In the genomic region with DNA sequence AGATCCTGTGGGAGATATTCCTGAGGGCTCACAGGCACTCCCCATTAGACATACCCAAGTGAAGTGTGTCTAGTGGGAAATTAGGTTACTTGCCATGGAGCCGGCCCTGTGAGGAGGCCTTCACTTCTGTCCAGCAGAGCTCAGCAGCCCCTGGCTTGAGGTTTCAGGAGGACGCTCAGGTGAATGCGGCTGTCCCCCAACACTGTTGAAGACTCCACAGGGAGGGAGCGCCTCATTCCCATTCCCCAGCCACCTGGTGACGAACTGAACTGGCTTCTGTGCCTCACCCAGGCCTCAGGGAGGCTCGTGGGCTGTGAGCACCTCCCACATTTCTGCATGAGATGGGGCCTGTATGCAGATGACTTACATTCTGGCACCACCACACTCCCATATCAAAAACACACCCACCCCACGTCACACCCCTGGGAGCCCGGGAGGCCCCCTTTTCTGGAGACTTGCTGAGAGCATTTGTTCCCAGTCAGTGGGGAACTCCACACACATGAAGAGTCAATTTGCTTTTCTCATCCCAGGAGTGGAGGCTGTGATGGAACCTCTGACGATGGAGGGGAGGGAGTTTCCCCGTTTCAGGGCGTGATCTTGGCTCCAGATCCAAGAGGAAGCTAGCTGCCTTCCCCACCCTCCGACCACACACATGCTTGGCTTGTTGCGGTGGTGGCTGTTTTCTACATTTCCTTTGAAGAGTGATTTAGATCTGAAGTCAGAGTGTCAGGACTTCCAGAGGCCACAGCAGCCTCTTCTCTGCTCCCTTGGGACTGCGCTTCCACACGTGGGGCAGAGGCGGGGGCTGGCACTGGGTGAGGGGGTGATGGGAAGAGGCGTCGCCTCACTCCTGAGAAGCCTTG, we compare ENCODE assay signal across 16 cellular contexts.
DNase-seq lines count a peak whose midpoint lies in the region; ATAC-seq and TF ChIP-seq lines count a peak whose summit lies in the region.
"Had no signal": no experiment of that assay in that cellular context is flagged by ENCODE, and none has a peak within 500 bp of the region (broad histone marks: within the 10 kb centered on the region; RNA-seq: fewer than 3 reads in every experiment).

No MANE protein-coding gene starts in this region.

- WGBS in right cardiac atrium = 49% methylated on average over 18 of the region's 18 CpGs

- H3K79me2 ChIP-seq in Karpas-422 (ENCODE audit: low read length) = no peaks in the 10 kb centered on the region

- peak overlapping the region in 1 of 2 donors; percentile 25 for H3K4me3 Mint-ChIP-seq in stimulated activated naive B cell treated with anti-CD40 and anti-IgM and Interleukin-4, amounts not matched to agents 10 μg/mL and 1 μg/mL and 100 μg/mL, for 72 hours
- H3K4me3 Mint-ChIP-seq: CD4-positive, alpha-beta T cell had no signal

- H3K27me3 ChIP-seq in SJSA1 (replicated peaks) (no peaks in the 10 kb centered on the region), right cardiac atrium (ENCODE audit: control insufficient read depth, insufficient read depth) (no peaks in the 10 kb centered on the region), Karpas-422 (ENCODE audit: low read length) (no peaks in the 10 kb centered on the region)

- H3K9me3 Mint-ChIP-seq in stimulated activated naive B cell treated with anti-CD40 and anti-IgM and Interleukin-4, amounts not matched to agents 10 μg/mL and 1 μg/mL and 100 μg/mL, for 72 hours = peaks cover 4% of the 10 kb centered on the region in 2 donors
- H3K9me3 Mint-ChIP-seq: CD4-positive, alpha-beta T cell had no signal

- intact Hi-C loops in right cardiac atrium (cut with DNase I) = no loop called here

- H2AFZ ChIP-seq in Karpas-422 (ENCODE audit: low read length) = no peak overlapping the region

- H3K9me3 ChIP-seq in SJSA1 (replicated peaks) = no peaks in the 10 kb centered on the region
- no peaks in the 10 kb centered on the region for H3K9me3 ChIP-seq in right cardiac atrium (ENCODE audit: control insufficient read depth, low read length)
- no peaks in the 10 kb centered on the region; the same call in 1 of the 2 replicates for H3K9me3 ChIP-seq in Karpas-422 (ENCODE audit: low read length)
- H3K9me3 ChIP-seq: prostate gland had no signal

- H3K4me2 ChIP-seq in Karpas-422 (ENCODE audit: low read depth, low read length, poor library complexity, severe bottlenecking) = no peak overlapping the region

- no peaks in the 10 kb centered on the region for H3K36me3 ChIP-seq in SJSA1
- H3K36me3 ChIP-seq in Karpas-422 (ENCODE audit: insufficient read depth, low read length) = no peaks in the 10 kb centered on the region
- H3K36me3 ChIP-seq: prostate gland had no signal

- peaks cover 4 to 14% of the 10 kb centered on the region in 2 donors for H3K27me3 Mint-ChIP-seq in stimulated activated naive B cell treated with anti-CD40 and anti-IgM and Interleukin-4, amounts not matched to agents 10 μg/mL and 1 μg/mL and 100 μg/mL, for 72 hours

- no peak overlapping the region for H3K27ac ChIP-seq in SJSA1
- peak overlapping the region; percentile 10 for H3K27ac ChIP-seq in right cardiac atrium (ENCODE audit: low read length)
- H3K27ac ChIP-seq in Karpas-422 (ENCODE audit: low read length) = no peak overlapping the region
- H3K27ac ChIP-seq: epithelial cell of prostate, prostate gland had no signal

- H3K4me1 ChIP-seq in SJSA1 (replicated peaks) (peaks cover 7% of the 10 kb centered on the region; the same call in 1 of the 2 replicates), right cardiac atrium (ENCODE audit: control insufficient read depth, insufficient read depth, low read length) (peaks cover 2% of the 10 kb centered on the region), Karpas-422 (ENCODE audit: low read length) (no peaks in the 10 kb centered on the region)
- H3K4me1 ChIP-seq: prostate gland had no signal

- H4K20me1 ChIP-seq in Karpas-422 (ENCODE audit: insufficient read depth, low read depth, low read length) = no peaks in the 10 kb centered on the region

- TF ChIP-seq CTCF in GM10266 (IDR thresholded peaks at IDR 0.05; ENCODE audit: control insufficient read depth, insufficient read depth, low read depth, missing control alignments) = no peak

- H3K36me3 Mint-ChIP-seq in stimulated activated naive B cell treated with anti-CD40 and anti-IgM and Interleukin-4, amounts not matched to agents 10 μg/mL and 1 μg/mL and 100 μg/mL, for 72 hours = peaks cover 4 to 9% of the 10 kb centered on the region in 2 donors

- peak overlapping the region; percentile 77 for H3K27ac Mint-ChIP-seq in stimulated activated naive B cell treated with anti-CD40 and anti-IgM and Interleukin-4, amounts not matched to agents 10 μg/mL and 1 μg/mL and 100 μg/mL, for 72 hours
- H3K27ac Mint-ChIP-seq: CD4-positive, alpha-beta T cell had no signal

- peaks cover 11 to 14% of the 10 kb centered on the region in 2 donors for H3K4me1 Mint-ChIP-seq in stimulated activated naive B cell treated with anti-CD40 and anti-IgM and Interleukin-4, amounts not matched to agents 10 μg/mL and 1 μg/mL and 100 μg/mL, for 72 hours

- no peaks in the 10 kb centered on the region for H3K9me2 ChIP-seq in Karpas-422 (replicated peaks; ENCODE audit: insufficient read depth, low read length)

- DNase-seq in GM10266 (ENCODE audit: extremely low spot score) (peak; percentile 52), SJSA1 (ENCODE audit: low read depth in 1 of 2, low spot score in 2 of 2) (peak; percentile 58 to 63), right cardiac atrium (peak; percentile 77 to 84 (median 78)), Karpas-422 (no peak), NCI-H146 treated with DMSO at 0.1 percent for 48 hours (lab: John Stamatoyannopoulos, UW; ENCODE audit: unreplicated experiment) (no peak)
- DNase-seq in stimulated activated naive B cell treated with anti-CD40 and anti-IgM and Interleukin-4, amounts not matched to agents 10 μg/mL and 1 μg/mL and 100 μg/mL, for 72 hours = peak; percentile 48
- DNase-seq: CD4-positive, alpha-beta T cell; GDM1; midbrain; NCI-H2171; stimulated activated CD4-positive, alpha-beta T cell treated with anti-CD3 and anti-CD28 coated beads, Interleukin-2, amount 100 ng/mL, for 48 hours; stimulated activated naive CD4-positive, alpha-beta T cell treated with Interleukin-2 at 50 U/mL for 16 hours had no signal

- H3K4me3 ChIP-seq in SJSA1 (no peak overlapping the region), right cardiac atrium (ENCODE audit: low read length) (no peak overlapping the region), Karpas-422 (ENCODE audit: low read length) (no peak overlapping the region)
- H3K4me3 ChIP-seq: prostate gland had no signal

- H3K9ac ChIP-seq in Karpas-422 (ENCODE audit: low read length) = no peak overlapping the region

- peak; percentile 51 to 73 for ATAC-seq in right cardiac atrium
- peak; percentile 57 to 82 for ATAC-seq in stimulated activated naive B cell treated with anti-CD40 and anti-IgM and Interleukin-4, amounts not matched to agents 10 μg/mL and 1 μg/mL and 100 μg/mL, for 72 hours (replicated peaks)
- ATAC-seq in GM19463 (IDR thresholded peaks at IDR 0.05; ENCODE audit: unreplicated experiment) = no peak
- ATAC-seq in GM21737 (IDR thresholded peaks at IDR 0.05; ENCODE audit: unreplicated experiment) = no peak

Comparison
In these comparisons a context has a peak if more than half of its experiments do, and no peak if none do; other contexts are left out.
1. DNase-seq: peak in GM10266 (single experiment), SJSA1 (2 of 2), right cardiac atrium (3 of 3) and stimulated activated naive B cell treated with anti-CD40 and anti-IgM and Interleukin-4, amounts not matched to agents 10 μg/mL and 1 μg/mL and 100 μg/mL, for 72 hours (single experiment); none in Karpas-422 (single experiment) and NCI-H146 treated with DMSO at 0.1 percent for 48 hours (single experiment).
2. ATAC-seq: peak in right cardiac atrium (2 of 2) and stimulated activated naive B cell treated with anti-CD40 and anti-IgM and Interleukin-4, amounts not matched to agents 10 μg/mL and 1 μg/mL and 100 μg/mL, for 72 hours (2 of 2); none in GM19463 (single experiment) and GM21737 (single experiment).